In genomic region chr2:121377676-121378075, GRCh38 we compare ENCODE assay signal across 19 cellular contexts.
A peak's percentile ranks its signal among the peaks of the same experiment; 100 is the strongest.
DNase-seq lines count a peak whose midpoint lies in the region; ATAC-seq, FAIRE-seq and TF ChIP-seq lines count a peak whose summit lies in the region.
"Had no signal": no experiment of that assay in that cellular context is flagged by ENCODE, and none has a peak within 500 bp of the region (broad histone marks: within the 10 kb centered on the region; RNA-seq: fewer than 3 reads in every experiment).

No MANE protein-coding gene starts in this region.

- no peaks in the 10 kb centered on the region for H3K27me3 ChIP-seq in osteoblast (ENCODE audit: insufficient read depth, low read length)
- H3K27me3 ChIP-seq in prostate gland (replicated peaks; ENCODE audit: insufficient read depth) = no peaks in the 10 kb centered on the region

- no peaks in the 10 kb centered on the region for H3K9me3 ChIP-seq in osteoblast (ENCODE audit: low read depth, low read length)
- H3K9me3 ChIP-seq in prostate gland = no peaks in the 10 kb centered on the region
- H3K9me3 ChIP-seq: SK-N-SH had no signal

- H3K4me2 ChIP-seq in osteoblast (ENCODE audit: insufficient read depth, low read length) = peak overlapping the region; percentile 10
- H3K4me2 ChIP-seq: SK-N-SH had no signal

- H3K4me3 ChIP-seq in fibroblast of mammary gland (ENCODE audit: control insufficient read depth, low read depth, low read length) (no peak overlapping the region), osteoblast (ENCODE audit: insufficient read depth, low read length) (no peak overlapping the region), prostate gland (no peak overlapping the region)

- ATAC-seq in GM18873 (IDR thresholded peaks at IDR 0.05; ENCODE audit: low FRiP score, unreplicated experiment) = no peak
- ATAC-seq in GM21619 (IDR thresholded peaks at IDR 0.05; ENCODE audit: unreplicated experiment) = no peak
- ATAC-seq: left ventricle myocardium superior; naive thymus-derived CD8-positive, alpha-beta T cell; Panc1 had no signal

- H3K4me1 ChIP-seq in osteoblast (ENCODE audit: insufficient read depth, low read length) = peaks cover 18% of the 10 kb centered on the region
- no peaks in the 10 kb centered on the region for H3K4me1 ChIP-seq in prostate gland (replicated peaks)

- H3K36me3 ChIP-seq in osteoblast (ENCODE audit: insufficient read depth, low read length) = peaks cover 28% of the 10 kb centered on the region
- peaks cover 5 to 10% of the 10 kb centered on the region in 2 donors for H3K36me3 ChIP-seq in prostate gland

- H3K27ac ChIP-seq in osteoblast (ENCODE audit: low read depth, low read length) (peak overlapping the region; percentile 61), prostate gland (no peak overlapping the region)
- H3K27ac ChIP-seq: C4-2B had no signal

- FAIRE-seq in GM12892 (lab: Jason Lieb, UNC) = no peak
- FAIRE-seq: H1 had no signal

- H3K79me2 ChIP-seq in osteoblast (ENCODE audit: insufficient read depth, low read length) = no peaks in the 10 kb centered on the region

- TF ChIP-seq CTCF in fibroblast of mammary gland (conservative IDR thresholded peaks at IDR 0.05; ENCODE audit: control insufficient read depth, insufficient read depth, low read depth, low read length) (no peak), osteoblast (IDR thresholded peaks at IDR 0.05; ENCODE audit: extremely low read depth, low read depth, low read length) (no peak), prostate gland (IDR thresholded peaks at IDR 0.05) (no peak)

- no peak overlapping the region for H2AFZ ChIP-seq in osteoblast (ENCODE audit: low read length)

- WGBS in prostate gland = 31% methylated on average over 5 of the region's 5 CpGs

- no peaks in the 10 kb centered on the region for H4K20me1 ChIP-seq in osteoblast (ENCODE audit: insufficient read depth, low read length)

- no peak for TF ChIP-seq POLR2A in prostate gland (IDR thresholded peaks at IDR 0.05)
- TF ChIP-seq POLR2A in GM12892 (IDR thresholded peaks at IDR 0.05; ENCODE audit: low read depth, low read length) = no peak

- DNase-seq in EH (ENCODE audit: low read depth) = peak; percentile 74
- peak; percentile 1 for DNase-seq in OCI-M1 (lab: John Stamatoyannopoulos, UW)
- peak; percentile 38 for DNase-seq in fibroblast of mammary gland (ENCODE audit: low read depth)
- no peak for DNase-seq in osteoblast (ENCODE audit: insufficient read length, low spot score, missing footprints)
- no peak for DNase-seq in prostate gland (ENCODE audit: low spot score)
- DNase-seq in GM12892 (ENCODE audit: insufficient read length) = no peak
- DNase-seq: activated CD4-positive, alpha-beta T cell treated with anti-CD3 and anti-CD28 coated beads, Interleukin-2, amount 10 ng/mL, durations not matched to agents 24 days and 14 days; activated T-cell treated with anti-CD3 and anti-CD28 coated beads, Interleukin-2, amount 50 U/mL, for 48 hours; left ventricle myocardium superior; naive thymus-derived CD8-positive, alpha-beta T cell; NCI-H2029 treated with DMSO at 0.1 percent for 48 hours; NCI-H526; SK-N-SH; stimulated activated CD4-positive, alpha-beta T cell treated with anti-CD3 and anti-CD28 coated beads, Interleukin-1b, Interleukin-23, amount 100 ng/mL, for 48 hours had no signal

- intact Hi-C loops in prostate gland (cut with DNase I) = no loop called here

Comparison
In these comparisons a context has a peak if more than half of its experiments do, and no peak if none do; other contexts are left out.
1. DNase-seq: peak in EH (single experiment), OCI-M1 (single experiment) and fibroblast of mammary gland (single experiment); none in osteoblast (single experiment), prostate gland (single experiment) and GM12892 (single experiment).